8 cellular contexts compared by ENCODE assay signal in genomic region chr1:88736633-88737248, GRCh38. TPM values are rescaled to one million over a fixed set of nuclear protein-coding genes. Genes with fewer than 3 reads are reported as not detected.
DNase-seq lines count a peak whose midpoint lies in the region; ATAC-seq and TF ChIP-seq lines count a peak whose summit lies in the region.

No MANE protein-coding gene starts in this region.

- no peaks in the 10 kb centered on the region for H3K36me3 ChIP-seq in A673 (ENCODE audit: insufficient read depth, low read length, poor library complexity, severe bottlenecking)
- H3K36me3 ChIP-seq in testis (ENCODE audit: low read depth, missing control alignments), result no peaks in the 10 kb centered on the region

- ATAC-seq in GM19023 (IDR thresholded peaks at IDR 0.05; ENCODE audit: unreplicated experiment) (no peak), GM18520 (IDR thresholded peaks at IDR 0.05; ENCODE audit: unreplicated experiment) (no peak)

- H3K9me3 ChIP-seq in A673 (ENCODE audit: low read depth, low read length, poor library complexity, severe bottlenecking), result peaks cover 5% of the 10 kb centered on the region
- H3K9me3 ChIP-seq in testis, result no peaks in the 10 kb centered on the region

- no peak for TF ChIP-seq POLR2A in erythroblast (IDR thresholded peaks at IDR 0.05; ENCODE audit: low read length)
- no peak for TF ChIP-seq POLR2A in testis (IDR thresholded peaks at IDR 0.05)

- H3K27ac ChIP-seq in A673 (ENCODE audit: low read depth, low read length, poor library complexity, severe bottlenecking) (no peak overlapping the region), testis (peak overlapping the region in 1 of 2 donors; percentile 55)

- no peaks in the 10 kb centered on the region for H3K4me1 ChIP-seq in A673 (ENCODE audit: insufficient read depth, low read length, poor library complexity, severe bottlenecking)
- peaks cover 10% of the 10 kb centered on the region for H3K4me1 ChIP-seq in testis

- BruUV-seq in A673 (replicated peaks; lab: Mats Ljungman, UMichigan), result no TSS peak

- TF ChIP-seq CTCF in A673 (conservative IDR thresholded peaks at IDR 0.05; ENCODE audit: low read depth, low read length) (peak; percentile 79), GM12874 (IDR thresholded peaks at IDR 0.05; ENCODE audit: insufficient read depth, low read depth, low read length) (peak; percentile 58), testis (IDR thresholded peaks at IDR 0.05) (no peak)

- CTCF ChIA-PET in A673 (lab: Charles Lee), result no interaction called here

- WGBS in testis, 2 donors, result 88 to 93% methylated on average over 7 of the region's 7 CpGs

- POLR2A ChIA-PET in A673 (lab: Charles Lee; ENCODE audit: low non-redundant PET), result no interaction called here

- H3K27me3 ChIP-seq in A673 (replicated peaks; ENCODE audit: insufficient read depth, low read depth, low read length, poor library complexity) (no peaks in the 10 kb centered on the region), testis (no peaks in the 10 kb centered on the region)

- no peak overlapping the region for H3K4me3 ChIP-seq in A673 (ENCODE audit: low read depth, low read length, poor library complexity, severe bottlenecking)
- H3K4me3 ChIP-seq in testis, result no peak overlapping the region

- intact Hi-C loops in A673 (cut with micrococcal nuclease; ENCODE audit: unreplicated experiment), result loop anchor here (5.0 kb wide), 1 partner anchor 141 kb away; no protein-coding TSS in a partner anchor
- intact Hi-C loops in testis (cut with DNase I; ENCODE audit: low total_unique reads), result no loop called here

- DNase-seq in A673 (ENCODE audit: low spot score), result peak; percentile 77
- peak; percentile 57 for DNase-seq in RKO (ENCODE audit: low spot score)
- peak; percentile 44 to 67 for DNase-seq in erythroblast (lab: John Stamatoyannopoulos, UW)
- peak; percentile 24 for DNase-seq in renal cortical epithelial cell (ENCODE audit: low read depth)
- DNase-seq in testis, result no peak

RNA-seq across cellular contexts. Expression of gene PKN2, which starts 52.7 kb away (rescaled TPM):
- total RNA-seq in A673 (2021) (54.1 and 55.6 TPM in 2 replicates), renal cortical epithelial cell (25.4 and 59.0 TPM in 2 replicates), testis (10 to 100 TPM; 43.9 to 46.5 TPM)
- polyA plus RNA-seq in testis (ENCODE audit: insufficient read depth, low read depth, low replicate concordance), result 12.0 TPM

Comparison
In these comparisons a context has a peak if more than half of its experiments do, and no peak if none do; other contexts are left out.
1. CTCF ChIP-seq: peak in A673 (single experiment) and GM12874 (single experiment); none in testis (0 of 3).